1 cellular context compared by ENCODE assay signal in the genomic region with DNA sequence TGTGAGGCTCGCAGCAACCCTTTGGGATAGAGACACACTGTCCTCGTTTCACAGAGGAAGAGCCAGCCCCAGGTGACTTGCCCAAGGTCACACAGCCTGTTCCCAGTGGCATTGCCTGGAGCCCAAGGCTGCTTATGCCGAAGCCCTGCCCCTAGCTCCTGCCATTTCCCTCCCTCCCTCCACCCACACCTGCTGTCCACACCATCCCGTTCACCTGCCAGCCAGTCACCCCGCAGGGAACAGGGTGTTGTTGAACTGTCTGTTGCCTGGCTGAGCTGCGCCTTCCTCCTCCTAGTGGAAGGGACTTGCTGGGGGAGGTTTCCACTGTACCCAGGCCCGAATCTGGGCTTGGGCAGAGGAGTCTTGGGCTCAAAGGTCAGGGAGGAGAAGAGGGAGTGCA.
TF ChIP-seq lines count a peak whose summit lies in the region.

No MANE protein-coding gene starts in this region.

TF ChIP-seq in HepG2, 621 proteins besides CTCF, POLR2A, EP300 and RAD21:
- TF ChIP-seq NFE2 (CRISPR knock-in tag; IDR thresholded peaks at IDR 0.05) (no peak), CREM (IDR thresholded peaks at IDR 0.05) (no peak), CREM (CRISPR knock-in tag; IDR thresholded peaks at IDR 0.05) (no peak), NR2F2 (IDR thresholded peaks at IDR 0.05; ENCODE audit: borderline replicate concordance, low read depth) (no peak), RXRB (CRISPR knock-in tag; IDR thresholded peaks at IDR 0.05; ENCODE audit: borderline replicate concordance) (no peak), ZBTB7A (CRISPR knock-in tag; IDR thresholded peaks at IDR 0.05) (no peak), MTA1 (CRISPR knock-in tag; IDR thresholded peaks at IDR 0.05; ENCODE audit: borderline replicate concordance) (no peak), FOSL1 (CRISPR knock-in tag; IDR thresholded peaks at IDR 0.05; ENCODE audit: borderline replicate concordance) (no peak), SMARCE1 (IDR thresholded peaks at IDR 0.05; ENCODE audit: borderline replicate concordance) (no peak), IKZF5 (CRISPR knock-in tag; IDR thresholded peaks at IDR 0.05) (no peak), ZBTB1 (CRISPR knock-in tag; IDR thresholded peaks at IDR 0.05; ENCODE audit: borderline replicate concordance) (no peak), NRL (CRISPR knock-in tag; IDR thresholded peaks at IDR 0.05; ENCODE audit: borderline replicate concordance) (no peak), PAF1 (CRISPR knock-in tag; IDR thresholded peaks at IDR 0.05) (no peak), ZNF639 (CRISPR knock-in tag; conservative IDR thresholded peaks at IDR 0.05) (no peak), ARNTL (CRISPR knock-in tag; IDR thresholded peaks at IDR 0.05) (no peak), ZFY (CRISPR knock-in tag; IDR thresholded peaks at IDR 0.05) (no peak), SP4 (CRISPR knock-in tag; IDR thresholded peaks at IDR 0.05) (no peak), ZNF430 (CRISPR knock-in tag; IDR thresholded peaks at IDR 0.05) (no peak)
- TF ChIP-seq, protein P1, sequence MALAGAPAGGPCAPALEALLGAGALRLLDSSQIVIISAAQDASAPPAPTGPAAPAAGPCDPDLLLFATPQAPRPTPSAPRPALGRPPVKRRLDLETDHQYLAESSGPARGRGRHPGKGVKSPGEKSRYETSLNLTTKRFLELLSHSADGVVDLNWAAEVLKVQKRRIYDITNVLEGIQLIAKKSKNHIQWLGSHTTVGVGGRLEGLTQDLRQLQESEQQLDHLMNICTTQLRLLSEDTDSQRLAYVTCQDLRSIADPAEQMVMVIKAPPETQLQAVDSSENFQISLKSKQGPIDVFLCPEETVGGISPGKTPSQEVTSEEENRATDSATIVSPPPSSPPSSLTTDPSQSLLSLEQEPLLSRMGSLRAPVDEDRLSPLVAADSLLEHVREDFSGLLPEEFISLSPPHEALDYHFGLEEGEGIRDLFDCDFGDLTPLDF (CRISPR knock-in tag; IDR thresholded peaks at IDR 0.05), result no peak
- TF ChIP-seq, protein P2, sequence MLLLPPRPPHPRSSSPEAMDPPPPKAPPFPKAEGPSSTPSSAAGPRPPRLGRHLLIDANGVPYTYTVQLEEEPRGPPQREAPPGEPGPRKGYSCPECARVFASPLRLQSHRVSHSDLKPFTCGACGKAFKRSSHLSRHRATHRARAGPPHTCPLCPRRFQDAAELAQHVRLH (CRISPR knock-in tag; IDR thresholded peaks at IDR 0.05; ENCODE audit: borderline replicate concordance, low read depth), result no peak
